8 cellular contexts compared by ENCODE assay signal in the genomic region with DNA sequence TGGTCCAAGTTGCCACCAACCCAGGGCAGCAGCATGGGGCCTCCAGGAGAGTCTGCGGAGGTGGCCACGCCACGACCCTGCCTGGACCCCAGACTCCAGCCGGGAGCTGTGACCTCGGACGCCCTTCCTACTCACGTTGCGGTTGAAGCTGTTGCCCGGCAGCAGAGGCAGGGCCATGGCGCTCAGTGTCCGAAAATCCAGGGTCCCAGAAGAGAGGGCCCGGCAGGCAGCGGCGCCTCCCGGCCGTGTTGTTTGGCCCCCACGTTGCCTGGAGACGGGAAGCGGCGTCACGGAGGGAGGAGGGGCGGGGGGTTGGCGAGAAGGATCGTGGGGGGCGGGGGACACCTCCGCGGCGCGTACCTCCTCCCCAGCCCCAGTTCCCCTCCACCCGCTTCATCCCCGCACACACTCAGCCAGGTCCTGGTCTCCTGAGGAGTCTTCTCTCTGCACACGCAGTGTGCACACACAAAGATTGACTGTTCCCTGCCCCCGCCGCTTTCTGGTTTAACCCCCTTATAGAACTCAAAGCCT. TPM values are rescaled to one million over a fixed set of nuclear protein-coding genes. Genes with fewer than 3 reads are reported as not detected.
DNase-seq lines count a peak whose midpoint lies in the region; ATAC-seq and TF ChIP-seq lines count a peak whose summit lies in the region.

A gene with protein sequence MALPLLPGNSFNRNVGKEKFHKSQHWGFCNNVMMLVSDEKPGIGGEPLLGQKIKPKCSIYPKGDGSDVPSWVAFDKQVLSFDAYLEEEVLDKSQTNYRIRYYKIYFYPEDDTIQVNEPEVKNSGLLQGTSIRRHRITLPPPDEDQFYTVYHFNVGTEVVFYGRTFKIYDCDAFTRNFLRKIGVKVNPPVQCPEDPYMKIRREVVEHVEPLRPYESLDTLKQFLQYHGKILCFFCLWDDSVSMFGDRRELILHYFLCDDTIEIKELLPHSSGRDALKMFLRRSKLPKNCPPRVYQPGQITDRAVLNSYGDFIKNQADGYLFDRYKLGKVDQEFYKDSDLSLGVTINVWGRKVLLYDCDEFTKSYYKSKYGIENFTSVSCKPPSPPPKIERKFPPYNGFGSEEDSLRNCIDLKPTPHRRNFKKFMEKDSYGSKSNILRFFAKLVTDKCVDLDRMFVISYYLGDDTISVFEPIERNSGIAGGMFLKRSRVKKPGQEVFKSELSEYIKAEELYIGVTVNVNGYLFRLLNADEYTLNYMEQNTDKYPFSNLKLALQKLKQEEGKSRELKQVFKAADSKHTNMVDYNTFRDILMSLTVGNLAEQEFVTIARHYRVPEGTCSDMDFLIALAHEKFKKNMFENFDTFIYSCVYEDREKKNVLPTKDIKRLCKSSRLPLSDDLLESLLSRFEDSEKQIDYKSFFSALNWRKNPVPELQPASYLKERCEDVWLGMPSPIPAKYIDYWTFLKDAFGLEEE (minus strand): TSS at position 261 of the 531 bp plus-strand sequence. CDS start 84 bp downstream, at position 177.

- no peak within 1 kb of the TSS for H3K27ac ChIP-seq in SJCRH30

- no peaks in the 10 kb centered on the region for H3K4me1 ChIP-seq in SJCRH30

- no peaks in the 10 kb centered on the region for H3K9me3 ChIP-seq in SJCRH30 (replicated peaks)

- in situ Hi-C loops in T47D (cut with HindIII; ENCODE audit: low pct_unique_long_range_greater_than_20kb, low sequenced_read_pairs), result no loop called here

- TF ChIP-seq CTCF in GM20000 (IDR thresholded peaks at IDR 0.05; ENCODE audit: extremely low read depth, missing control alignments), result no peak

- peak; percentile 1 for DNase-seq in GM20000 (ENCODE audit: low spot score)
- DNase-seq in T-helper 22 cell (ENCODE audit: low read depth), result peak; percentile 42
- peak; percentile 5 to 48 for DNase-seq in T47D (ENCODE audit: low read depth in 1 of 2, low spot score in 1 of 2)
- DNase-seq in iris pigment epithelial cell (ENCODE audit: low read depth), result peak; percentile 4
- peak; percentile 19 for DNase-seq in stimulated activated CD4-positive, alpha-beta T cell treated with anti-CD3 and anti-CD28 coated beads, Interleukin-1b, Interleukin-23, amount 100 ng/mL, for 48 hours
- no peak for DNase-seq in SJCRH30
- no peak for DNase-seq in NCI-H1105 (lab: John Stamatoyannopoulos, UW)

- H3K36me3 ChIP-seq in SJCRH30, result no peaks in the 10 kb centered on the region

- H3K27me3 ChIP-seq in SJCRH30, result no peaks in the 10 kb centered on the region

- ATAC-seq in HG02798 (IDR thresholded peaks at IDR 0.05; ENCODE audit: poor library complexity, unreplicated experiment), result no peak

- no peak within 1 kb of the TSS for H3K4me3 ChIP-seq in SJCRH30

RNA-seq across cellular contexts. Expression of the gene that starts here (rescaled TPM):
- 0.04 and 0.18 TPM in 2 replicates for total RNA-seq in SJCRH30 (2014; rRNA removed; shearing (Covaris generic))

Comparison
In these comparisons a context has a peak if more than half of its experiments do, and no peak if none do; other contexts are left out.
1. DNase-seq: peak in GM20000 (single experiment), T-helper 22 cell (single experiment), T47D (2 of 2), iris pigment epithelial cell (single experiment) and stimulated activated CD4-positive, alpha-beta T cell treated with anti-CD3 and anti-CD28 coated beads, Interleukin-1b, Interleukin-23, amount 100 ng/mL, for 48 hours (single experiment); none in SJCRH30 (0 of 2) and NCI-H1105 (single experiment).